Comparison of ENCODE assay signal across 17 cellular contexts in the genomic region with DNA sequence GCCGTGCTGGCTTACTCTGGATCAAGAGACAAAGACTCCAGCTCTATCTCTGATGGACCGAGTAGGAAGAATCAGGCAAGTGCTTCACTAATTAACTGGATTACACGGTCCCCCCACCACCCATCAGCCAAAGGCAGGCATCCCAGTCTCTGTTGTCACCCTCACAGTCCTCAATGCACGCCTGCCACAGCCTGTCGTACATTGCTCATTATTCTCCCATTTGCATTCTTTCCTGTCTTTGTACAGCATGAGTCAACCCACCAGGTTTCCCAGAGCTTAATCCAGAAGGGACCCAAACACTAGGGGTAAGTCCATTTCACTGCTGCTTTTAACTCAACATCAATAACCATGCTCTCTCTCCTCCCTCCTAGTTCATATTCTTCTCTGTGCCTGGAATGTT. TPM values are rescaled to one million over a fixed set of nuclear protein-coding genes. Genes with fewer than 3 reads are reported as not detected.
"Had no signal": no experiment of that assay in that cellular context is flagged by ENCODE, and none has a peak within 500 bp of the region (broad histone marks: within the 10 kb centered on the region; RNA-seq: fewer than 3 reads in every experiment).

No MANE protein-coding gene starts in this region.

- H3K4me1 Mint-ChIP-seq: activated CD4-positive, alpha-beta T cell treated with anti-CD3 and anti-CD28 coated beads, Interleukin-2, amount 10 ng/mL, durations not matched to agents 7 days and 5 days; brain had no signal

- H3K27me3 ChIP-seq: gastroesophageal sphincter, tibial artery had no signal

- H3K4me1 ChIP-seq: heart right ventricle had no signal

- H3K4me3 ChIP-seq: coronary artery, gastroesophageal sphincter, heart right ventricle, tibial artery had no signal

- ATAC-seq: activated CD4-positive, CD25-positive, alpha-beta regulatory T cell treated with anti-CD3 and anti-CD28 coated beads, Interleukin-2, amount 50 U/mL, for 24 hours; activated CD8-positive, alpha-beta T cell treated with anti-CD3 and anti-CD28 coated beads, Interleukin-2, amount 10 ng/mL, durations not matched to agents 7 days and 5 days; gastroesophageal sphincter; heart right ventricle; stimulated activated naive CD8-positive, alpha-beta T cell treated with anti-CD3 and anti-CD28 coated beads, Interleukin-15, Interleukin-2, amounts not matched to agents 100 U/mL and 50 U/mL, for 24 hours had no signal

- H3K27ac Mint-ChIP-seq: activated CD4-positive, alpha-beta T cell treated with anti-CD3 and anti-CD28 coated beads, Interleukin-2, amount 10 ng/mL, durations not matched to agents 7 days and 5 days; activated CD8-positive, alpha-beta T cell treated with anti-CD3 and anti-CD28 coated beads, Interleukin-2, amount 10 ng/mL, durations not matched to agents 7 days and 5 days; activated naive CD4-positive, alpha-beta T cell treated with anti-CD3 and anti-CD28 coated beads for 36 hours; activated T-cell treated with anti-CD3 and anti-CD28 coated beads, Interleukin-2, amount 50 U/mL, for 24 hours; activated T-helper 2 cell treated with anti-CD3 and anti-CD28 coated beads, Interferon-gamma antibody, Interleukin-2, Interleukin-4, amounts not matched to agents 10 μg/mL and 5 μg/mL and 100 μg/mL, durations not matched to agents 14 hours and 24 hours and 36 hours; brain; nephron progenitor cell had no signal

- H3K4me3 Mint-ChIP-seq: activated CD4-positive, alpha-beta T cell treated with anti-CD3 and anti-CD28 coated beads, Interleukin-2, amount 10 ng/mL, durations not matched to agents 7 days and 5 days; activated CD8-positive, alpha-beta T cell treated with anti-CD3 and anti-CD28 coated beads, Interleukin-2, amount 10 ng/mL, durations not matched to agents 7 days and 5 days; activated naive CD4-positive, alpha-beta T cell treated with anti-CD3 and anti-CD28 coated beads for 36 hours; activated T-cell treated with anti-CD3 and anti-CD28 coated beads, Interleukin-2, amount 50 U/mL, for 24 hours; brain; nephron progenitor cell had no signal

- H3K27ac ChIP-seq: coronary artery, heart right ventricle, tibial artery had no signal

- H3K36me3 ChIP-seq: heart right ventricle had no signal

- DNase-seq: activated CD4-positive, alpha-beta T cell treated with anti-CD3 and anti-CD28 coated beads, Interleukin-2, amount 10 ng/mL, durations not matched to agents 7 days and 5 days; activated CD8-positive, alpha-beta T cell treated with anti-CD3 and anti-CD28 coated beads, Interleukin-2, amount 10 ng/mL, durations not matched to agents 7 days and 5 days; activated naive CD4-positive, alpha-beta T cell treated with anti-CD3 and anti-CD28 coated beads for 36 hours; activated T-cell treated with anti-CD3 and anti-CD28 coated beads, Interleukin-2, amount 50 U/mL, for 24 hours; heart right ventricle; nephron progenitor cell; stimulated activated CD4-positive, alpha-beta T cell treated with anti-CD3 and anti-CD28 coated beads, Interleukin-1b, Interleukin-23, amount 100 ng/mL, for 48 hours; stimulated activated naive CD8-positive, alpha-beta T cell treated with anti-CD3 and anti-CD28 coated beads, Interleukin-15, Interleukin-2, amounts not matched to agents 100 U/mL and 50 U/mL, for 24 hours; T-helper 1 cell; T-helper 9 cell; tibial artery had no signal

- H3K9me3 Mint-ChIP-seq: activated CD4-positive, alpha-beta T cell treated with anti-CD3 and anti-CD28 coated beads, Interleukin-2, amount 10 ng/mL, durations not matched to agents 7 days and 5 days; activated naive CD4-positive, alpha-beta T cell treated with anti-CD3 and anti-CD28 coated beads for 36 hours; activated T-cell treated with anti-CD3 and anti-CD28 coated beads, Interleukin-2, amount 50 U/mL, for 24 hours; activated T-helper 2 cell treated with anti-CD3 and anti-CD28 coated beads, Interferon-gamma antibody, Interleukin-2, Interleukin-4, amounts not matched to agents 10 μg/mL and 5 μg/mL and 100 μg/mL, durations not matched to agents 14 hours and 24 hours and 36 hours; brain; nephron progenitor cell had no signal

- H3K9me3 ChIP-seq: gastroesophageal sphincter, heart right ventricle, tibial artery had no signal

- H3K36me3 Mint-ChIP-seq: brain had no signal

RNA-seq across cellular contexts. Expression of gene PCA3, which starts 44.4 kb away (rescaled TPM):
- total RNA-seq: activated CD4-positive, alpha-beta T cell treated with anti-CD3 and anti-CD28 coated beads, Interleukin-2, amount 10 ng/mL, durations not matched to agents 7 days and 5 days; activated CD8-positive, alpha-beta T cell treated with anti-CD3 and anti-CD28 coated beads, Interleukin-2, amount 10 ng/mL, durations not matched to agents 7 days and 5 days; activated naive CD4-positive, alpha-beta T cell treated with anti-CD3 and anti-CD28 coated beads for 36 hours; activated T-helper 2 cell treated with anti-CD3 and anti-CD28 coated beads, Interferon-gamma antibody, Interleukin-2, Interleukin-4, amounts not matched to agents 10 μg/mL and 5 μg/mL and 100 μg/mL, durations not matched to agents 14 hours and 24 hours and 36 hours; heart right ventricle; lower leg skin had no signal
